10 cellular contexts compared by ENCODE assay signal in the genomic region with DNA sequence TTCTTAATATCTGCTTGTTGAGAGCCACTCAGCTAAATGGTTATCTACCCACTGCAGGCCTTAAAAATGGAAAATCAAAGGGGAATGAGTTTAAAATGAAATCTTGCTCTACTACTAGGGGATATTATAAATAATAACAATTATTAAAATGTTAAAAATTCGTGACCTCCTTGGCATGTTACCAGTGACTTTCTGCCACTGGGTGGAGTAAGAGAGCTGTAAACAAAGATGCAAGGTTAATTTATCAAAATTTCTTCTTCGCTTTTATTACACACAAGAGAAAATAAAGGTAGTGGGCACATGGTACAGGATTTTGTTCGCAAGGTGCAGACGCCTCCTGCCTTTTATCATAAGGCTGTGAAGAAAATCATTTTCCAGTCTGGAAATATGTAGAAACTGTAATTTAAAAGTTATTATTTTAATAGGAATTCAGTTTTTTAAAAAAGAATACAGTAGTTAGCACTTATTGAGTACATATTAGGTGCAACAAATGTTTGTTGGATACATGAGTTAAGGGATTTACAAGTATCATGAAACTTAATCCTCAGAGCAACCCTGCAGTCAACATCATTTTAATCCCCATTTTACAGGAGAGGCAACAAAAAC.
A peak's percentile ranks its signal among the peaks of the same experiment; 100 is the strongest.
DNase-seq lines count a peak whose midpoint lies in the region; ATAC-seq and TF ChIP-seq lines count a peak whose summit lies in the region.
"Had no signal": no experiment of that assay in that cellular context is flagged by ENCODE, and none has a peak within 500 bp of the region (broad histone marks: within the 10 kb centered on the region; RNA-seq: fewer than 3 reads in every experiment).

No MANE protein-coding gene starts in this region.

- no peak overlapping the region for H3K27ac Mint-ChIP-seq in activated T-helper 17 cell treated with anti-CD3 and anti-CD28 coated beads, Interleukin-2, amount 50 U/mL, for 72 hours
- H3K27ac Mint-ChIP-seq: stimulated activated naive CD8-positive, alpha-beta T cell treated with anti-CD3 and anti-CD28 coated beads, Interleukin-15, Interleukin-2, amounts not matched to agents 100 ng/mL and 50 ng/mL, for 24 hours had no signal

- peak; percentile 20 for DNase-seq in AG10803 (ENCODE audit: low read depth)
- DNase-seq in SK-MEL-5 (ENCODE audit: low read depth, low spot score): peak; percentile 42
- DNase-seq in glomerular endothelial cell (ENCODE audit: extremely low read depth, low read depth, low spot score): peak; percentile 20
- DNase-seq in transverse colon: no peak
- no peak for DNase-seq in DMS114 treated with DMSO at 0.1 percent for 48 hours (lab: John Stamatoyannopoulos, UW; ENCODE audit: unreplicated experiment)
- DNase-seq in GM19238 (ENCODE audit: insufficient read length, low spot score): no peak

- in situ Hi-C loops in SK-MEL-5 (cut with HindIII; ENCODE audit: low pct_unique_long_range_greater_than_20kb, low sequenced_read_pairs) (no loop called here), transverse colon (cut with MboI; ENCODE audit: low pct_ligation_motif_present in 1 of 4, low pct_unique_long_range_greater_than_20kb in 1 of 4, low sequenced_read_pairs in 3 of 4) (loop anchor here in 2 of 4 donors (10.0 to 25.0 kb wide), 2 partner anchors 406 to 413 kb away; no protein-coding TSS in a partner anchor)

- H3K36me3 ChIP-seq in transverse colon: no peaks in the 10 kb centered on the region

- H3K27me3 ChIP-seq in transverse colon: no peaks in the 10 kb centered on the region

- no peaks in the 10 kb centered on the region for H3K9me3 ChIP-seq in transverse colon

- no peaks in the 10 kb centered on the region for H3K27me3 Mint-ChIP-seq in activated T-helper 17 cell treated with anti-CD3 and anti-CD28 coated beads, Interleukin-2, amount 50 U/mL, for 72 hours
- H3K27me3 Mint-ChIP-seq: stimulated activated naive CD8-positive, alpha-beta T cell treated with anti-CD3 and anti-CD28 coated beads, Interleukin-15, Interleukin-2, amounts not matched to agents 100 ng/mL and 50 ng/mL, for 24 hours had no signal

- TF ChIP-seq CTCF in AG10803 (conservative IDR thresholded peaks at IDR 0.05; ENCODE audit: low read length) (peak; percentile 82), GM12872 (IDR thresholded peaks at IDR 0.05; ENCODE audit: insufficient read depth, low read depth, low read length) (peak; percentile 59), transverse colon (IDR thresholded peaks at IDR 0.05) (peak; percentile 55 to 72 (median 61))

- intact Hi-C loops in transverse colon (cut with DNase I; ENCODE audit: low total_unique reads): no loop called here

- H3K36me3 Mint-ChIP-seq in activated T-helper 17 cell treated with anti-CD3 and anti-CD28 coated beads, Interleukin-2, amount 50 U/mL, for 72 hours (ENCODE audit: low read depth): peaks cover 39% of the 10 kb centered on the region

- H3K9me3 Mint-ChIP-seq in activated T-helper 17 cell treated with anti-CD3 and anti-CD28 coated beads, Interleukin-2, amount 50 U/mL, for 72 hours: peaks cover 2% of the 10 kb centered on the region

- no peaks in the 10 kb centered on the region for H3K4me1 ChIP-seq in transverse colon

- no peak for TF ChIP-seq EP300 in transverse colon (IDR thresholded peaks at IDR 0.05; ENCODE audit: low read depth)

- H3K4me3 ChIP-seq in AG10803 (ENCODE audit: low read length) (no peak overlapping the region), transverse colon (no peak overlapping the region)

- no peak for ATAC-seq in activated T-helper 17 cell treated with anti-CD3 and anti-CD28 coated beads, Interleukin-2, amount 50 U/mL, for 72 hours (replicated peaks)

- H3K4me1 Mint-ChIP-seq in activated T-helper 17 cell treated with anti-CD3 and anti-CD28 coated beads, Interleukin-2, amount 50 U/mL, for 72 hours: peaks cover 11% of the 10 kb centered on the region

- WGBS in transverse colon (ENCODE audit: low coverage in 1 of 2), 2 donors: 59 to 60% methylated on average over 4 of the region's 4 CpGs

- TF ChIP-seq POLR2A in transverse colon (IDR thresholded peaks at IDR 0.05): no peak

- no peak overlapping the region for H3K4me3 Mint-ChIP-seq in activated T-helper 17 cell treated with anti-CD3 and anti-CD28 coated beads, Interleukin-2, amount 50 U/mL, for 72 hours
- H3K4me3 Mint-ChIP-seq: stimulated activated naive CD8-positive, alpha-beta T cell treated with anti-CD3 and anti-CD28 coated beads, Interleukin-15, Interleukin-2, amounts not matched to agents 100 ng/mL and 50 ng/mL, for 24 hours had no signal

- no peak overlapping the region for H3K27ac ChIP-seq in transverse colon
- H3K27ac ChIP-seq: epithelial cell of prostate had no signal

Comparison
In these comparisons a context has a peak if more than half of its experiments do, and no peak if none do; other contexts are left out.
1. DNase-seq: peak in AG10803 (single experiment), SK-MEL-5 (single experiment) and glomerular endothelial cell (single experiment); none in transverse colon (single experiment), DMS114 treated with DMSO at 0.1 percent for 48 hours (single experiment) and GM19238 (single experiment).
2. Peak in every context shown above with its lines, with median percentiles within 50 percentile points of each other: CTCF ChIP-seq.